Comparison of ENCODE assay signal across 10 cellular contexts in the genomic region with DNA sequence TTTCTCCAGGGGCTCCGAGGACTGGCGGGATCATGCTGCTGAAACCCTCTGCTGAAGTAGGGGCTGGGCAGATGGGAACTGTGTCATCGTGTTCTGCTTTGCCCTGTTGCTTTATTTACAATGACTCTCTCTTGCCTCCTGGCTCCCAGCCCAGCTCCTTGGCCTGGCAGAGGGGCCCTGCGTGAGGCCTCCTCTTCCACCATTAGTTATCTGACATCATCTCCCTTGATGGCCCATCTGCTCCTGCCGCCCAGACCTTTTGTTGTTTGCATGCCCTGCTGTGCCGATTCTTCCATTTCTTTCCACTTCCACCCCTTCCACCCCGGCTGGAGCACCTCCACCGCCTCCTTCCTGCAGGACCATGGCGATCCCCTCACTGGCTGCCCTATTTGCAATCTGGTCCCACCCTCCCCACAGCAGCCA.
DNase-seq lines count a peak whose midpoint lies in the region; ATAC-seq and TF ChIP-seq lines count a peak whose summit lies in the region.
"Had no signal": no experiment of that assay in that cellular context is flagged by ENCODE, and none has a peak within 500 bp of the region (broad histone marks: within the 10 kb centered on the region; RNA-seq: fewer than 3 reads in every experiment).

No MANE protein-coding gene starts in this region.

- no peak for ATAC-seq in GM18870 (IDR thresholded peaks at IDR 0.05; ENCODE audit: unreplicated experiment)

- H3K27me3 ChIP-seq in SJSA1 (replicated peaks), result no peaks in the 10 kb centered on the region
- peaks cover 61% of the 10 kb centered on the region for H3K27me3 ChIP-seq in MM.1S (replicated peaks; ENCODE audit: insufficient read depth, low read length)
- H3K27me3 ChIP-seq: BLaER1 had no signal

- H3K27ac ChIP-seq in SJSA1 (peak overlapping the region; percentile 26; the same call in 1 of the 2 replicates), MM.1S (ENCODE audit: low read length) (no peak overlapping the region)
- H3K27ac ChIP-seq: BLaER1 had no signal

- no peak overlapping the region for H2AFZ ChIP-seq in MM.1S (ENCODE audit: low read length)

- H3F3A ChIP-seq in MM.1S (ENCODE audit: insufficient read depth, low read length), result no peaks in the 10 kb centered on the region

- H3K4me3 ChIP-seq in SJSA1 (no peak overlapping the region), MM.1S (ENCODE audit: low read length) (no peak overlapping the region)
- H3K4me3 ChIP-seq: BLaER1 had no signal

- H3K9ac ChIP-seq in MM.1S (ENCODE audit: low read length), result no peak overlapping the region
- H3K9ac ChIP-seq: BLaER1 had no signal

- no peak for TF ChIP-seq CTCF in MM.1S (IDR thresholded peaks at IDR 0.05; ENCODE audit: low read length)

- H3K9me3 ChIP-seq in SJSA1 (replicated peaks) (no peaks in the 10 kb centered on the region), MM.1S (replicated peaks; ENCODE audit: insufficient read depth, low read length) (no peaks in the 10 kb centered on the region)
- H3K9me3 ChIP-seq: BLaER1 had no signal

- H4K20me1 ChIP-seq in MM.1S (ENCODE audit: insufficient read depth, low read length), result no peaks in the 10 kb centered on the region
- H4K20me1 ChIP-seq: BLaER1 had no signal

- no peaks in the 10 kb centered on the region for H3K36me3 ChIP-seq in SJSA1
- H3K36me3 ChIP-seq in MM.1S (replicated peaks; ENCODE audit: insufficient read depth, low read length), result no peaks in the 10 kb centered on the region
- H3K36me3 ChIP-seq: BLaER1 had no signal

- no peak overlapping the region for H3K4me2 ChIP-seq in MM.1S (ENCODE audit: low read depth, low read length)
- H3K4me2 ChIP-seq: BLaER1 had no signal

- DNase-seq in DMS 273 treated with DMSO at 0.1 percent for 48 hours (lab: John Stamatoyannopoulos, UW) (peak; percentile 94), NCI-H187 (lab: John Stamatoyannopoulos, UW) (peak; percentile 16 to 51), SJSA1 (ENCODE audit: low read depth in 1 of 2, low spot score in 2 of 2) (peak; percentile 73 to 80), iPS-NIHi7 (ENCODE audit: extremely low spot score) (peak; percentile 57), MM.1S (no peak), posterior vena cava (ENCODE audit: low spot score) (no peak)
- DNase-seq in stimulated activated CD4-positive, alpha-beta T cell treated with anti-CD3 and anti-CD28 coated beads, Interleukin-1b, Interleukin-23, amount 100 ng/mL, for 48 hours, result no peak
- DNase-seq: central memory CD4-positive, alpha-beta T cell had no signal

- no peaks in the 10 kb centered on the region for H3K9me2 ChIP-seq in MM.1S (replicated peaks; ENCODE audit: insufficient read depth, low read length)

- H3K4me1 ChIP-seq in SJSA1 (replicated peaks), result peaks cover 25% of the 10 kb centered on the region
- no peaks in the 10 kb centered on the region for H3K4me1 ChIP-seq in MM.1S (ENCODE audit: low read length)
- H3K4me1 ChIP-seq: BLaER1 had no signal

- no peaks in the 10 kb centered on the region for H3K79me2 ChIP-seq in MM.1S (ENCODE audit: low read length)

- intact Hi-C loops in posterior vena cava (cut with DNase I), result no loop called here

Comparison
In these comparisons a context has a peak if more than half of its experiments do, and no peak if none do; other contexts are left out.
1. DNase-seq: peak in DMS 273 treated with DMSO at 0.1 percent for 48 hours (single experiment), NCI-H187 (2 of 2), SJSA1 (2 of 2) and iPS-NIHi7 (single experiment); none in stimulated activated CD4-positive, alpha-beta T cell treated with anti-CD3 and anti-CD28 coated beads, Interleukin-1b, Interleukin-23, amount 100 ng/mL, for 48 hours (single experiment), MM.1S (single experiment) and posterior vena cava (single experiment).